Comparison of ENCODE assay signal across 13 cellular contexts in genomic region chr1:70910013-70910412, GRCh38.
DNase-seq lines count a peak whose midpoint lies in the region; ATAC-seq lines count a peak whose summit lies in the region.
"Had no signal": no experiment of that assay in that cellular context is flagged by ENCODE, and none has a peak within 500 bp of the region (broad histone marks: within the 10 kb centered on the region; RNA-seq: fewer than 3 reads in every experiment).

No MANE protein-coding gene starts in this region.

- peaks cover 15% of the 10 kb centered on the region for H3K4me1 Mint-ChIP-seq in activated T-helper 1 cell treated with anti-CD3 and anti-CD28 coated beads, Interleukin-12 subunit alpha, Interleukin-12 subunit beta, Interleukin-2, Interleukin-4 antibody, amounts not matched to agents 30 ng/mL and 10 ng/mL and 1 ng/mL, durations not matched to agents 14 hours and 24 hours and 36 hours (ENCODE audit: low read depth)

- peak; percentile 2 for DNase-seq in activated T-helper 1 cell treated with anti-CD3 and anti-CD28 coated beads, Interleukin-12 subunit alpha, Interleukin-12 subunit beta, Interleukin-2, Interleukin-4 antibody, amounts not matched to agents 30 ng/mL and 10 ng/mL and 1 ng/mL, durations not matched to agents 14 hours and 24 hours and 36 hours (ENCODE audit: low spot score)
- DNase-seq in activated T-cell treated with anti-CD3 and anti-CD28 coated beads, Interleukin-2, amount 50 U/mL, for 1 hour = no peak
- DNase-seq in EL = no peak
- DNase-seq: activated CD4-positive, alpha-beta T cell treated with anti-CD3 and anti-CD28 coated beads for 48 hours; activated gamma-delta T cell treated with Interleukin-2 at 50 U/mL for 16 hours; kidney glomerular epithelial cell; NCI-H2029 treated with DMSO at 0.1 percent for 48 hours; substantia nigra had no signal

- no peak overlapping the region for H3K4me3 Mint-ChIP-seq in activated T-helper 1 cell treated with anti-CD3 and anti-CD28 coated beads, Interleukin-12 subunit alpha, Interleukin-12 subunit beta, Interleukin-2, Interleukin-4 antibody, amounts not matched to agents 30 ng/mL and 10 ng/mL and 1 ng/mL, durations not matched to agents 14 hours and 24 hours and 36 hours

- ATAC-seq in GM18868 (IDR thresholded peaks at IDR 0.05; ENCODE audit: unreplicated experiment) (peak; percentile 88), GM21529 (IDR thresholded peaks at IDR 0.05; ENCODE audit: unreplicated experiment) (peak; percentile 70), HG03354 (IDR thresholded peaks at IDR 0.05; ENCODE audit: poor library complexity, severe bottlenecking, unreplicated experiment) (peak; percentile 75), HG03039 (IDR thresholded peaks at IDR 0.05; ENCODE audit: unreplicated experiment) (no peak)
- ATAC-seq: sciatic nerve had no signal

- H3K9me3 Mint-ChIP-seq in activated T-helper 1 cell treated with anti-CD3 and anti-CD28 coated beads, Interleukin-12 subunit alpha, Interleukin-12 subunit beta, Interleukin-2, Interleukin-4 antibody, amounts not matched to agents 30 ng/mL and 10 ng/mL and 1 ng/mL, durations not matched to agents 14 hours and 24 hours and 36 hours = peaks cover 7% of the 10 kb centered on the region

- peak overlapping the region; percentile 80 for H3K27ac Mint-ChIP-seq in activated T-helper 1 cell treated with anti-CD3 and anti-CD28 coated beads, Interleukin-12 subunit alpha, Interleukin-12 subunit beta, Interleukin-2, Interleukin-4 antibody, amounts not matched to agents 30 ng/mL and 10 ng/mL and 1 ng/mL, durations not matched to agents 14 hours and 24 hours and 36 hours

- peaks cover 1% of the 10 kb centered on the region for H3K27me3 Mint-ChIP-seq in activated T-helper 1 cell treated with anti-CD3 and anti-CD28 coated beads, Interleukin-12 subunit alpha, Interleukin-12 subunit beta, Interleukin-2, Interleukin-4 antibody, amounts not matched to agents 30 ng/mL and 10 ng/mL and 1 ng/mL, durations not matched to agents 14 hours and 24 hours and 36 hours (ENCODE audit: insufficient read depth)

- no peaks in the 10 kb centered on the region for H3K36me3 Mint-ChIP-seq in activated T-helper 1 cell treated with anti-CD3 and anti-CD28 coated beads, Interleukin-12 subunit alpha, Interleukin-12 subunit beta, Interleukin-2, Interleukin-4 antibody, amounts not matched to agents 30 ng/mL and 10 ng/mL and 1 ng/mL, durations not matched to agents 14 hours and 24 hours and 36 hours (ENCODE audit: low read depth)

- intact Hi-C loops in activated T-helper 1 cell treated with anti-CD3 and anti-CD28 coated beads, Interleukin-12 subunit alpha, Interleukin-12 subunit beta, Interleukin-2, Interleukin-4 antibody, amounts not matched to agents 30 ng/mL and 10 ng/mL and 1 ng/mL, durations not matched to agents 14 hours and 24 hours and 36 hours (cut with micrococcal nuclease) = no loop called here
